In the genomic region with DNA sequence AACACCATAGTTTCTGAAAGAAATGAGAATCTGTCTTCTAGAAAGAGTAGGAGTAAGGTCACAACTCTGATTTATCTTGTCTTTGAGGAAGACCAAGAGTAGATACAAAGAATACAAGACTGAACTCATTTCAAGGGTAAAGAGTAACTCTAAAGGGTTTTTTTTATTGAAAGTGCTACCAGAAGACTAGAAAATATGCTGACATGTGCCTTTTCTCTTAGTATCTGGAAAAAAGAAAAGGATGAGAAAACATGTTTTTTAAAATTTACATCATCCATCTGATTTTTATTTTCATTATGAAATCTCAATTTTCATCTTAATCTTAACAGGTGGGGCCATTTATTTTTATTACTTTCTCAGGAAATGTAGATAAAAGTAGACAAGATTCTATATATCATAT, we compare ENCODE assay signal across 17 cellular contexts. TPM values are rescaled to one million over a fixed set of nuclear protein-coding genes. Genes with fewer than 3 reads are reported as not detected.
DNase-seq lines count a peak whose midpoint lies in the region; ATAC-seq, FAIRE-seq and TF ChIP-seq lines count a peak whose summit lies in the region.
"Had no signal": no experiment of that assay in that cellular context is flagged by ENCODE, and none has a peak within 500 bp of the region (broad histone marks: within the 10 kb centered on the region; RNA-seq: fewer than 3 reads in every experiment).

No MANE protein-coding gene starts in this region.

- H3K9me3 ChIP-seq in SK-N-SH (no peaks in the 10 kb centered on the region), K562 (replicated peaks; ENCODE audit: control insufficient read depth, insufficient read depth, low read depth, low read length) (no peaks in the 10 kb centered on the region), thyroid gland (no peaks in the 10 kb centered on the region)
- H3K9me3 ChIP-seq: BLaER1 treated with 17β-estradiol and CSF1 and Interleukin-3, amounts not matched to agents 10 nM and 100 nM had no signal

- no peak for FAIRE-seq in K562 (lab: Jason Lieb, UNC)

- TF ChIP-seq CTCF in SK-N-SH (IDR thresholded peaks at IDR 0.05) (no peak), K562 (IDR thresholded peaks at IDR 0.05 in 2 of 3, conservative IDR thresholded peaks at IDR 0.05 in 1 of 3; ENCODE audit: insufficient read depth in 2 of 3, low read depth in 1 of 3, low read length in 3 of 3) (no peak), thyroid gland (IDR thresholded peaks at IDR 0.05) (no peak)

- H3K9ac ChIP-seq in SK-N-SH (no peak overlapping the region), K562 (ENCODE audit: insufficient read depth in 1 of 2, low read depth in 2 of 2, low read length in 2 of 2) (no peak overlapping the region)
- H3K9ac ChIP-seq: BLaER1 treated with 17β-estradiol and CSF1 and Interleukin-3, amounts not matched to agents 10 nM and 100 nM had no signal

- intact Hi-C loops in K562 (cut with micrococcal nuclease), result no loop called here
- intact Hi-C loops in thyroid gland (cut with DNase I), result no loop called here

- H3K4me3 ChIP-seq in SK-N-SH (ENCODE audit: low read depth in 2 of 2, low read length in 1 of 2) (no peak overlapping the region), K562 (no peak overlapping the region), thyroid gland (replicated peaks in 1 of 3) (no peak overlapping the region)
- H3K4me3 ChIP-seq: BLaER1 treated with 17β-estradiol and CSF1 and Interleukin-3, amounts not matched to agents 10 nM and 100 nM; PC-9 had no signal

- no peaks in the 10 kb centered on the region for H3K9me3 Mint-ChIP-seq in activated CD8-positive, alpha-beta T cell treated with anti-CD3 and anti-CD28 coated beads, Interleukin-2, amount 10 ng/mL, durations not matched to agents 7 days and 5 days (ENCODE audit: insufficient read depth)

- H2AFZ ChIP-seq in SK-N-SH (ENCODE audit: low read depth) (no peak overlapping the region; the same call in 1 of the 2 replicates), K562 (ENCODE audit: low read depth, low read length) (no peak overlapping the region)
- H2AFZ ChIP-seq: PC-9 had no signal

- H3K4me2 ChIP-seq in SK-N-SH (no peak overlapping the region), K562 (ENCODE audit: insufficient read depth, low read length) (no peak overlapping the region)
- H3K4me2 ChIP-seq: BLaER1 treated with 17β-estradiol and CSF1 and Interleukin-3, amounts not matched to agents 10 nM and 100 nM; PC-9 had no signal

- H3F3A ChIP-seq in SK-N-SH (replicated peaks; ENCODE audit: insufficient read depth), result peaks cover 31% of the 10 kb centered on the region

- no peaks in the 10 kb centered on the region for H3K4me1 Mint-ChIP-seq in activated CD8-positive, alpha-beta T cell treated with anti-CD3 and anti-CD28 coated beads, Interleukin-2, amount 10 ng/mL, durations not matched to agents 7 days and 5 days (ENCODE audit: low read depth)

- H3K27ac ChIP-seq in SK-N-SH (ENCODE audit: low read depth in 2 of 2, low read length in 1 of 2) (peak overlapping the region; percentile 34 to 42), K562 (ENCODE audit: extremely low read depth, low read depth, low read length) (no peak overlapping the region), thyroid gland (peak overlapping the region in 2 of 3 donors; percentile 18 to 43)
- H3K27ac ChIP-seq: 22Rv1; BLaER1 treated with 17β-estradiol and CSF1 and Interleukin-3, amounts not matched to agents 10 nM and 100 nM; PC-9 had no signal

- no peak for TF ChIP-seq EP300 in SK-N-SH (IDR thresholded peaks at IDR 0.05; ENCODE audit: borderline replicate concordance in 1 of 2, low read depth in 1 of 2, low read length in 1 of 2)
- no peak for TF ChIP-seq EP300 in K562 (IDR thresholded peaks at IDR 0.05; ENCODE audit: low read length)

- H3K4me1 ChIP-seq in SK-N-SH (ENCODE audit: control insufficient read depth in 1 of 2, insufficient read depth in 2 of 2, low read depth in 1 of 2, low read length in 1 of 2), result peaks cover 13 to 19% of the 10 kb centered on the region in 2 experiments; a peak in 3 of 4 replicates
- no peaks in the 10 kb centered on the region for H3K4me1 ChIP-seq in K562 (replicated peaks in 1 of 2; ENCODE audit: control insufficient read depth in 2 of 2, insufficient read depth in 2 of 2, low read length in 2 of 2)
- peaks cover 15 to 23% of the 10 kb centered on the region in 2 donors for H3K4me1 ChIP-seq in thyroid gland
- H3K4me1 ChIP-seq: BLaER1 treated with 17β-estradiol and CSF1 and Interleukin-3, amounts not matched to agents 10 nM and 100 nM had no signal

- H3K27me3 ChIP-seq in SK-N-SH (ENCODE audit: insufficient read depth) (no peaks in the 10 kb centered on the region), K562 (ENCODE audit: control insufficient read depth in 2 of 2, insufficient read depth in 2 of 2, low read length in 2 of 2) (no peaks in the 10 kb centered on the region), thyroid gland (no peaks in the 10 kb centered on the region)
- H3K27me3 ChIP-seq: BLaER1 treated with 17β-estradiol and CSF1 and Interleukin-3, amounts not matched to agents 10 nM and 100 nM had no signal

- BruUV-seq in K562 (replicated peaks; lab: Mats Ljungman, UMichigan), result no TSS peak

- no peaks in the 10 kb centered on the region for H3K79me2 ChIP-seq in SK-N-SH (ENCODE audit: insufficient read depth)
- H3K79me2 ChIP-seq in K562 (ENCODE audit: control insufficient read depth, insufficient read depth, low read length), result no peaks in the 10 kb centered on the region

- H3K27ac Mint-ChIP-seq in activated CD8-positive, alpha-beta T cell treated with anti-CD3 and anti-CD28 coated beads, Interleukin-2, amount 10 ng/mL, durations not matched to agents 7 days and 5 days, result no peak overlapping the region

- no peaks in the 10 kb centered on the region for H4K20me1 ChIP-seq in SK-N-SH (ENCODE audit: insufficient read depth)
- no peaks in the 10 kb centered on the region for H4K20me1 ChIP-seq in K562 (replicated peaks; ENCODE audit: control insufficient read depth, insufficient read depth, low read length)
- H4K20me1 ChIP-seq: BLaER1 treated with 17β-estradiol and CSF1 and Interleukin-3, amounts not matched to agents 10 nM and 100 nM had no signal

- DNase-seq in SK-N-SH (no peak), K562 (ENCODE audit: extremely low read depth in 1 of 4, low spot score in 3 of 4) (no peak), kidney glomerular epithelial cell (lab: John Stamatoyannopoulos, UW) (peak; percentile 25), thyroid gland (no peak), ureter (ENCODE audit: low spot score) (no peak), NCI-H2107 treated with DMSO at 0.1 percent for 48 hours (lab: John Stamatoyannopoulos, UW; ENCODE audit: unreplicated experiment) (no peak)
- no peak for DNase-seq in activated CD8-positive, alpha-beta T cell treated with anti-CD3 and anti-CD28 coated beads, Interleukin-2, amount 10 ng/mL, durations not matched to agents 7 days and 5 days
- DNase-seq: EL, Karpas-422, NCI-H187 treated with DMSO at 0.1 percent for 48 hours, NCI-H2171, NCI-H446 treated with DMSO at 0.1 percent for 48 hours, NCI-H748 treated with DMSO at 0.1 percent for 48 hours, PC-9 had no signal

- H3K9me2 ChIP-seq in SK-N-SH, result no peaks in the 10 kb centered on the region

- H3K36me3 ChIP-seq in SK-N-SH (replicated peaks in 1 of 2; ENCODE audit: control insufficient read depth in 1 of 2, insufficient read depth in 2 of 2, low read length in 1 of 2), result peaks cover 0 to 3% of the 10 kb centered on the region in 2 experiments
- H3K36me3 ChIP-seq in K562 (ENCODE audit: control insufficient read depth, insufficient read depth, low read length), result no peaks in the 10 kb centered on the region
- no peaks in the 10 kb centered on the region for H3K36me3 ChIP-seq in thyroid gland
- H3K36me3 ChIP-seq: BLaER1 treated with 17β-estradiol and CSF1 and Interleukin-3, amounts not matched to agents 10 nM and 100 nM had no signal

- no peak for TF ChIP-seq RAD21 in SK-N-SH (IDR thresholded peaks at IDR 0.05; ENCODE audit: low read length)
- no peak for TF ChIP-seq RAD21 in K562 (CRISPR knock-in tag; conservative IDR thresholded peaks at IDR 0.05 in 1 of 2, IDR thresholded peaks at IDR 0.05 in 1 of 2)

- H3K4me3 Mint-ChIP-seq in activated CD8-positive, alpha-beta T cell treated with anti-CD3 and anti-CD28 coated beads, Interleukin-2, amount 10 ng/mL, durations not matched to agents 7 days and 5 days, result no peak overlapping the region

- in situ Hi-C loops in K562 (cut with MboI), result loop anchor here (25.0 kb wide), 1 partner anchor 344 kb away; no protein-coding TSS in a partner anchor

- H3K36me3 Mint-ChIP-seq in activated CD8-positive, alpha-beta T cell treated with anti-CD3 and anti-CD28 coated beads, Interleukin-2, amount 10 ng/mL, durations not matched to agents 7 days and 5 days (ENCODE audit: low read depth), result no peaks in the 10 kb centered on the region

- no peaks in the 10 kb centered on the region for H3K27me3 Mint-ChIP-seq in activated CD8-positive, alpha-beta T cell treated with anti-CD3 and anti-CD28 coated beads, Interleukin-2, amount 10 ng/mL, durations not matched to agents 7 days and 5 days (ENCODE audit: low read depth)

- H3K9me1 ChIP-seq in K562 (ENCODE audit: control insufficient read depth, insufficient read depth, low read length), result no peaks in the 10 kb centered on the region

- POLR2A ChIA-PET in SK-N-SH (lab: Yijun Ruan, JAX) (no interaction called here), K562 (lab: Yijun Ruan, JAX) (no interaction called here)
- POLR2A ChIA-PET in activated CD8-positive, alpha-beta T cell treated with anti-CD3 and anti-CD28 coated beads, Interleukin-2, amount 10 ng/mL, durations not matched to agents 7 days and 5 days (lab: Charles Lee), result no interaction called here

- CTCF ChIA-PET in SK-N-SH (lab: Yijun Ruan, JAX) (no interaction called here), K562 (lab: Yijun Ruan, JAX; ENCODE audit: low intra/inter-chr PET ratio) (no interaction called here)
- CTCF ChIA-PET in activated CD8-positive, alpha-beta T cell treated with anti-CD3 and anti-CD28 coated beads, Interleukin-2, amount 10 ng/mL, durations not matched to agents 7 days and 5 days (lab: Charles Lee), result no interaction called here

- TF ChIP-seq POLR2A in K562 (conservative IDR thresholded peaks at IDR 0.05) (no peak), thyroid gland (IDR thresholded peaks at IDR 0.05) (no peak)

- ATAC-seq in SK-N-SH treated with all-trans-retinoic acid at 6 μM for 48 hours (no peak), K562 (no peak)
- no peak for ATAC-seq in activated CD8-positive, alpha-beta T cell treated with anti-CD3 and anti-CD28 coated beads, Interleukin-2, amount 10 ng/mL, durations not matched to agents 7 days and 5 days

RNA-seq across cellular contexts. Expression of a gene that starts 43.0 kb away (rescaled TPM):
- polyA plus RNA-seq in SK-N-SH (2012; rRNA removed) (3.3 and 5.4 TPM in 2 replicates), K562 (2011; rRNA removed) (0.10 and 0.99 TPM in 2 replicates), K562 (2014; fragmentation: Illumina TruSeq; extraction: Trizol) (0.03 TPM in 1 of 2 replicates, not detected in the other), K562 (2014; fragmentation: Nextera tagmentation; extraction: Ambion mirVana) (under 1 TPM in 1 of 2 experiments, not detected in 1; under 0.01 TPM), K562 (2014; rRNA removed) (0.01 TPM in 1 of 2 replicates, not detected in the other)
- polyA plus RNA-seq in SK-N-SH (2012; cell fraction: cytosol; rRNA removed), result 3.9 and 5.5 TPM in 2 replicates
- 3.7 and 5.9 TPM in 2 replicates for polyA plus RNA-seq in SK-N-SH (2012; cell fraction: nucleus; rRNA removed)
- total RNA-seq in K562 (2011; cell fraction: chromatin; rRNA removed; ENCODE audit: low replicate concordance), result not detected in 2 replicates
- total RNA-seq in K562 (2011; cell fraction: nucleolus; rRNA removed), result under 0.01 TPM in 1 of 2 replicates, not detected in the other
- total RNA-seq in K562 (2011; cell fraction: nucleoplasm; rRNA removed), result not detected in 2 replicates
- total RNA-seq in K562 (2014; rRNA removed) (0.05 and 0.12 TPM in 2 replicates), K562 (2014; rRNA removed; fragmentation: Illumina TruSeq; extraction: Trizol) (0.03 and 0.04 TPM in 2 replicates), K562 (2015; rRNA removed; fragmentation: Illumina TruSeq; extraction: Trizol) (0.04 TPM in 2 replicates), K562 (2021) (0.02 TPM in 2 replicates), thyroid gland (10 to 100 TPM; 27.1 to 72.0 (median 59.0) TPM), ureter (6.2 TPM)
- 0.01 and 1.0 TPM in 2 replicates for polyA plus RNA-seq in K562 (2011; cell fraction: cytosol; rRNA removed)
- 0.11 and 0.98 TPM in 2 replicates for polyA plus RNA-seq in K562 (2011; cell fraction: nucleus; rRNA removed)
- polyA plus RNA-seq in K562 (2012), result 0.01 and 0.04 TPM in 2 replicates
- 0.11 and 4.3 TPM in 2 replicates for polyA minus RNA-seq in K562 (2011; rRNA and poly(A)+ RNA removed)
- polyA minus RNA-seq in K562 (2011; cell fraction: cytosol; rRNA and poly(A)+ RNA removed), result 0.91 TPM in 1 of 2 replicates, not detected in the other
- polyA minus RNA-seq in K562 (2011; cell fraction: nucleus; rRNA and poly(A)+ RNA removed), result 0.27 and 6.1 TPM in 2 replicates
- not detected for total RNA-seq in activated CD8-positive, alpha-beta T cell treated with anti-CD3 and anti-CD28 coated beads, Interleukin-2, amount 10 ng/mL, durations not matched to agents 7 days and 5 days
- total RNA-seq: PC-9 had no signal
